Comparison of ENCODE assay signal across 19 cellular contexts in the genomic region with DNA sequence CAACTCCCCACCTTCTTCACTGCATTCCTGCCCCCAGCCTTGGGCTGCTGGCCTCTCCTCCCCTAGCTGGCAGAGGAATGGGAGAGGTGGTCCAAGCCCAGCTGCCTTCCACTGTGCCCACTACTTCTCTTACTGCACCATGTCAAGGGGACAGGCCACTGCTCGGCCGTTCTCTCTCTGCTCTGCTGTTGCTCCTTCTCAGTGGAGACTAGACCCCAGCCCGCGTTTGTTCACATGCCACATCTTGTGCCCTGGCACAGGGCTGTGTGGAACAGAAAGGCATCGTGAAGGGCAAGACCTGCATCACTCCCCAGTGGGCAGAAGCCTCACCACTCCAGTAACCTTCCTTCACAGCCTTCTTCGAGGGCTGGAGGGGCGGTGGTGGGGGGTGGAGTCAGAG. TPM values are rescaled to one million over a fixed set of nuclear protein-coding genes. Genes with fewer than 3 reads are reported as not detected.
DNase-seq lines count a peak whose midpoint lies in the region; ATAC-seq, FAIRE-seq and TF ChIP-seq lines count a peak whose summit lies in the region.
"Had no signal": no experiment of that assay in that cellular context is flagged by ENCODE, and none has a peak within 500 bp of the region (broad histone marks: within the 10 kb centered on the region; RNA-seq: fewer than 3 reads in every experiment).

No MANE protein-coding gene starts in this region.

- no peak overlapping the region for H3K23ac ChIP-seq in H9 (ENCODE audit: insufficient read length, low read depth, low read length)

- no peak overlapping the region; a peak in 1 of 5 replicates for H3K4me3 Mint-ChIP-seq in H9
- H3K4me3 Mint-ChIP-seq in endodermal cell, result peak overlapping the region; percentile 28
- no peak overlapping the region for H3K4me3 Mint-ChIP-seq in activated T-cell treated with anti-CD3 and anti-CD28 coated beads, Interleukin-2, amount 50 U/mL, for 72 hours
- no peak overlapping the region for H3K4me3 Mint-ChIP-seq in activated T-cell treated with anti-CD3 and anti-CD28 coated beads, Interleukin-2, amount 50 U/mL, for 4 hours
- H3K4me3 Mint-ChIP-seq: CD4-positive, alpha-beta memory T cell had no signal

- peak overlapping the region; percentile 65 for H3K14ac ChIP-seq in H9 (ENCODE audit: insufficient read depth, low read length)

- no peaks in the 10 kb centered on the region for H3K36me3 ChIP-seq in endodermal cell (ENCODE audit: control insufficient read depth, insufficient read depth, low read length)
- no peaks in the 10 kb centered on the region for H3K36me3 ChIP-seq in muscle layer of duodenum (ENCODE audit: control insufficient read depth in 1 of 2, insufficient read depth in 2 of 2, low read length in 2 of 2)
- no peaks in the 10 kb centered on the region for H3K36me3 ChIP-seq in stomach
- no peaks in the 10 kb centered on the region for H3K36me3 ChIP-seq in kidney (ENCODE audit: control insufficient read depth in 1 of 2, insufficient read depth in 2 of 2, low read length in 2 of 2)

- WGBS in H9 (ENCODE audit: extremely low coverage, insufficient read length, low lambda C conversion rate), result no CpG with 5 or more reads among the region's 7 CpGs
- 88 to 90% methylated on average over 6 to 7 of the region's 7 CpGs for WGBS in endodermal cell (ENCODE audit: insufficient coverage in 1 of 2, insufficient read length in 1 of 2), 2 experiments
- 71 to 87% (median 79%) methylated on average over 7 of the region's 7 CpGs for WGBS in stomach, 5 donors

- no peak overlapping the region for H2BK15ac ChIP-seq in H9 (ENCODE audit: low read depth, low read length)

- no peak overlapping the region for H2AK5ac ChIP-seq in H9 (ENCODE audit: insufficient read length, low read length)

- TF ChIP-seq POLR2A in stomach (IDR thresholded peaks at IDR 0.05), result no peak

- DNase-seq in H9 (no peak), endodermal cell (peak; percentile 75), stomach (no peak), NCI-H1105 treated with DMSO at 0.1 percent for 48 hours (lab: John Stamatoyannopoulos, UW) (no peak), kidney (no peak)
- no peak for DNase-seq in activated T-cell treated with anti-CD3 and anti-CD28 coated beads, Interleukin-2, amount 50 U/mL, for 72 hours
- DNase-seq in activated T-cell treated with anti-CD3 and anti-CD28 coated beads, Interleukin-2, amount 50 U/mL, for 4 hours, result no peak
- DNase-seq: Calu3; CD4-positive, alpha-beta memory T cell; EL; GOT3; NCI-H1436; NCI-H226; NCI-H524; PC-3; RPMI8226 had no signal

- H3K9me3 ChIP-seq in H9 (ENCODE audit: control insufficient read depth, low read depth, low read length) (no peaks in the 10 kb centered on the region), endodermal cell (ENCODE audit: control insufficient read depth, low read length) (no peaks in the 10 kb centered on the region), muscle layer of duodenum (ENCODE audit: control insufficient read depth in 1 of 2, low read length in 2 of 2) (no peaks in the 10 kb centered on the region), stomach (no peaks in the 10 kb centered on the region), kidney (ENCODE audit: control insufficient read depth in 1 of 2, low read length in 2 of 2) (no peaks in the 10 kb centered on the region)
- H3K9me3 ChIP-seq: A549 had no signal

- H2BK120ac ChIP-seq in H9 (ENCODE audit: low read depth, low read length, poor library complexity, severe bottlenecking), result peak overlapping the region; percentile 83

- H3K27ac Mint-ChIP-seq in H9 (peak overlapping the region in 1 of 3 experiments; percentile 96; a peak in 2 of 7 replicates), endodermal cell (peak overlapping the region; percentile 93)
- H3K27ac Mint-ChIP-seq in activated T-cell treated with anti-CD3 and anti-CD28 coated beads, Interleukin-2, amount 50 U/mL, for 72 hours, result no peak overlapping the region

- H3K23me2 ChIP-seq in H9 (ENCODE audit: insufficient read length, low read depth, low read length, poor library complexity, severe bottlenecking), result no peaks in the 10 kb centered on the region

- H3K27ac ChIP-seq in H9 (ENCODE audit: insufficient read length, low read depth, low read length) (no peak overlapping the region), endodermal cell (ENCODE audit: low read depth, low read length) (no peak overlapping the region), muscle layer of duodenum (ENCODE audit: low read length) (peak overlapping the region; percentile 65), stomach (peak overlapping the region in 4 of 5 donors; percentile 39 to 66 (median 64)), kidney (ENCODE audit: low read depth in 2 of 2, low read length in 2 of 2) (no peak overlapping the region)
- H3K27ac ChIP-seq: A549 had no signal

- H3K56ac ChIP-seq in H9 (ENCODE audit: insufficient read length, low read depth, low read length), result no peak overlapping the region

- peak overlapping the region; percentile 61 for H3K18ac ChIP-seq in H9 (ENCODE audit: insufficient read length, low read depth, low read length)

- TF ChIP-seq CTCF in H9 (conservative IDR thresholded peaks at IDR 0.05) (no peak), endodermal cell (conservative IDR thresholded peaks at IDR 0.05) (no peak), stomach (IDR thresholded peaks at IDR 0.05) (no peak), kidney (IDR thresholded peaks at IDR 0.05; ENCODE audit: borderline replicate concordance, extremely low read depth, insufficient read depth) (no peak)

- no peaks in the 10 kb centered on the region for H3K79me2 ChIP-seq in H9 (ENCODE audit: insufficient read depth, low read length)

- FAIRE-seq in kidney (lab: Jason Lieb, UNC), result no peak
- FAIRE-seq: A549, GM12878 had no signal

- H2AFZ ChIP-seq in H9 (ENCODE audit: low read length), result no peak overlapping the region

- H3K27me3 ChIP-seq in H9 (ENCODE audit: insufficient read depth, low read length) (no peaks in the 10 kb centered on the region), endodermal cell (ENCODE audit: control insufficient read depth, insufficient read depth, low read length, poor library complexity, severe bottlenecking) (no peaks in the 10 kb centered on the region), muscle layer of duodenum (ENCODE audit: low read depth, low read length) (no peaks in the 10 kb centered on the region), stomach (no peaks in the 10 kb centered on the region)

- H4K8ac ChIP-seq in H9 (replicated peaks; ENCODE audit: insufficient read length, low read depth, low read length), result no peak overlapping the region

- H3K9ac ChIP-seq in H9 (ENCODE audit: extremely low read depth, insufficient read length, low read length) (no peak overlapping the region), endodermal cell (ENCODE audit: extremely low read depth, low read length, poor library complexity, severe bottlenecking) (peak overlapping the region; percentile 51), kidney (ENCODE audit: low read length in 2 of 2) (no peak overlapping the region)

- peak overlapping the region; percentile 46 for H3K4me3 ChIP-seq in endodermal cell (ENCODE audit: low read length)
- H3K4me3 ChIP-seq in muscle layer of duodenum (ENCODE audit: low read depth in 1 of 2, low read length in 2 of 2), result no peak overlapping the region
- no peak overlapping the region for H3K4me3 ChIP-seq in stomach
- H3K4me3 ChIP-seq in kidney (ENCODE audit: low read length in 2 of 2), result no peak overlapping the region
- H3K4me3 ChIP-seq: A549, GM12878 had no signal

- no peak overlapping the region for H4K5ac ChIP-seq in H9 (ENCODE audit: insufficient read length, low read depth, low read length)

- peaks cover 39 to 47% of the 10 kb centered on the region in 2 experiments for H3K4me1 Mint-ChIP-seq in H9
- peaks cover 42% of the 10 kb centered on the region for H3K4me1 Mint-ChIP-seq in endodermal cell
- no peaks in the 10 kb centered on the region for H3K4me1 Mint-ChIP-seq in activated T-cell treated with anti-CD3 and anti-CD28 coated beads, Interleukin-2, amount 50 U/mL, for 72 hours (ENCODE audit: low read depth)
- no peaks in the 10 kb centered on the region for H3K4me1 Mint-ChIP-seq in activated T-cell treated with anti-CD3 and anti-CD28 coated beads, Interleukin-2, amount 50 U/mL, for 4 hours (ENCODE audit: low read depth)
- H3K4me1 Mint-ChIP-seq: CD4-positive, alpha-beta memory T cell had no signal

- H3K79me1 ChIP-seq in H9 (ENCODE audit: insufficient read depth, low read depth, low read length, poor library complexity, severe bottlenecking), result no peaks in the 10 kb centered on the region

- no peak for TF ChIP-seq EP300 in stomach (IDR thresholded peaks at IDR 0.05)

- no peak overlapping the region for H2BK20ac ChIP-seq in H9 (ENCODE audit: low read depth, low read length, poor library complexity, severe bottlenecking)

- intact Hi-C loops in stomach (cut with DNase I; ENCODE audit: low total_unique reads) (no loop called here), kidney (cut with DNase I) (no loop called here)

- H3T11ph ChIP-seq in H9 (ENCODE audit: low read length), result no peak overlapping the region

- H4K91ac ChIP-seq in H9 (ENCODE audit: insufficient read length, low read depth, low read length), result peak overlapping the region; percentile 67

- no peak overlapping the region for H2BK12ac ChIP-seq in H9 (ENCODE audit: insufficient read length, low read depth, low read length)

- no peak overlapping the region for H3K4me2 ChIP-seq in H9 (ENCODE audit: insufficient read depth, insufficient read length, low read length)
- H3K4me2 ChIP-seq: A549 had no signal

- H3K27me3 Mint-ChIP-seq in H9 (ENCODE audit: low read depth) (peaks cover 5% of the 10 kb centered on the region; the same call in 1 of the 2 replicates), endodermal cell (ENCODE audit: insufficient read depth) (peaks cover 14% of the 10 kb centered on the region)
- no peaks in the 10 kb centered on the region for H3K27me3 Mint-ChIP-seq in activated T-cell treated with anti-CD3 and anti-CD28 coated beads, Interleukin-2, amount 50 U/mL, for 72 hours (ENCODE audit: low read depth)
- peaks cover 3% of the 10 kb centered on the region for H3K27me3 Mint-ChIP-seq in activated T-cell treated with anti-CD3 and anti-CD28 coated beads, Interleukin-2, amount 50 U/mL, for 4 hours (ENCODE audit: low read depth)
- H3K27me3 Mint-ChIP-seq: CD4-positive, alpha-beta memory T cell had no signal

- H3K9me3 Mint-ChIP-seq in H9 (peaks cover 3 to 4% of the 10 kb centered on the region in 2 experiments), endodermal cell (peaks cover 2% of the 10 kb centered on the region)
- H3K9me3 Mint-ChIP-seq in activated T-cell treated with anti-CD3 and anti-CD28 coated beads, Interleukin-2, amount 50 U/mL, for 72 hours, result no peaks in the 10 kb centered on the region
- no peaks in the 10 kb centered on the region for H3K9me3 Mint-ChIP-seq in activated T-cell treated with anti-CD3 and anti-CD28 coated beads, Interleukin-2, amount 50 U/mL, for 4 hours
- H3K9me3 Mint-ChIP-seq: CD4-positive, alpha-beta memory T cell had no signal

- H2BK5ac ChIP-seq in H9 (ENCODE audit: insufficient read length, low read length), result no peak overlapping the region

- H4K20me1 ChIP-seq in H9 (ENCODE audit: control insufficient read depth, insufficient read depth, insufficient read length), result no peaks in the 10 kb centered on the region

- no peak for ATAC-seq in activated T-cell treated with anti-CD3 and anti-CD28 coated beads, Interleukin-2, amount 50 U/mL, for 72 hours (replicated peaks in 1 of 2)
- ATAC-seq in activated T-cell treated with anti-CD3 and anti-CD28 coated beads, Interleukin-2, amount 50 U/mL, for 4 hours, result no peak
- ATAC-seq: GM12878 had no signal

- peak overlapping the region; percentile 61 for H3K4ac ChIP-seq in H9 (ENCODE audit: low read depth, low read length)

- H3K36me3 Mint-ChIP-seq in H9 (ENCODE audit: insufficient read depth in 1 of 3, low read depth in 3 of 3), result peaks cover 0 to 2% (median 0%) of the 10 kb centered on the region in 3 experiments; a peak in 1 of 7 replicates
- no peaks in the 10 kb centered on the region for H3K36me3 Mint-ChIP-seq in endodermal cell (ENCODE audit: low read depth)
- no peaks in the 10 kb centered on the region for H3K36me3 Mint-ChIP-seq in activated T-cell treated with anti-CD3 and anti-CD28 coated beads, Interleukin-2, amount 50 U/mL, for 72 hours (ENCODE audit: insufficient read depth in 2 of 2)
- H3K36me3 Mint-ChIP-seq in activated T-cell treated with anti-CD3 and anti-CD28 coated beads, Interleukin-2, amount 50 U/mL, for 4 hours (ENCODE audit: insufficient read depth), result no peaks in the 10 kb centered on the region
- H3K36me3 Mint-ChIP-seq: CD4-positive, alpha-beta memory T cell had no signal

- peaks cover 5% of the 10 kb centered on the region; the same call in 1 of the 2 replicates for H3K4me1 ChIP-seq in H9 (ENCODE audit: insufficient read depth, low read length)
- peaks cover 22% of the 10 kb centered on the region for H3K4me1 ChIP-seq in endodermal cell (ENCODE audit: control insufficient read depth, insufficient read depth, low read length)
- no peaks in the 10 kb centered on the region for H3K4me1 ChIP-seq in muscle layer of duodenum (ENCODE audit: control insufficient read depth in 1 of 2, insufficient read depth in 2 of 2, low read length in 2 of 2)
- peaks cover 5 to 18% (median 11%) of the 10 kb centered on the region in 4 donors for H3K4me1 ChIP-seq in stomach
- no peaks in the 10 kb centered on the region for H3K4me1 ChIP-seq in kidney (ENCODE audit: control insufficient read depth in 1 of 2, insufficient read depth in 1 of 2, low read depth in 1 of 2, low read length in 2 of 2)
- H3K4me1 ChIP-seq: A549 had no signal

RNA-seq across cellular contexts. Expression of gene CDHR3, which starts 0.7 kb away (rescaled TPM):
- 3.3 and 3.8 TPM in 2 replicates for total RNA-seq in H9 (2021)
- total RNA-seq in endodermal cell, result 10 to 100 TPM in 1 of 2 donors, 1 to 10 TPM in 1; 7.5 to 16.1 TPM
- 2.0 TPM for polyA plus RNA-seq in endodermal cell (2013, experiment 1 of 2)
- 2.5 TPM for polyA plus RNA-seq in endodermal cell (2013, experiment 2 of 2)
- total RNA-seq in stomach, result 10 to 100 TPM in 4 of 5 donors, 1 to 10 TPM in 1; 1.2 to 62.5 (median 20.2) TPM
- polyA plus RNA-seq in stomach, result 1 to 10 TPM; 2.3 to 6.9 (median 2.5) TPM
- under 1 TPM; 0.51 to 0.79 TPM for total RNA-seq in activated T-cell treated with anti-CD3 and anti-CD28 coated beads, Interleukin-2, amount 50 U/mL, for 72 hours
- total RNA-seq in activated T-cell treated with anti-CD3 and anti-CD28 coated beads, Interleukin-2, amount 50 U/mL, for 4 hours, result under 1 TPM; 0.56 to 0.66 (median 0.63) TPM
- total RNA-seq in kidney, result 7.1 TPM
- polyA plus RNA-seq in kidney (ENCODE audit: insufficient read depth, low read depth, low replicate concordance), result 3.6 TPM

Comparison
In these comparisons a context has a peak if more than half of its experiments do, and no peak if none do; other contexts are left out.
1. H3K27ac ChIP-seq: peak in muscle layer of duodenum (single experiment) and stomach (4 of 5); none in H9 (single experiment), endodermal cell (single experiment) and kidney (0 of 2).